22 cellular contexts compared by ENCODE assay signal in genomic region chr14:37623971-37624370, GRCh38. TPM values are rescaled to one million over a fixed set of nuclear protein-coding genes. Genes with fewer than 3 reads are reported as not detected.
"Had no signal": no experiment of that assay in that cellular context is flagged by ENCODE, and none has a peak within 500 bp of the region (broad histone marks: within the 10 kb centered on the region; RNA-seq: fewer than 3 reads in every experiment).

No MANE protein-coding gene starts in this region.

- H3K27me3 ChIP-seq: pancreas, upper lobe of left lung had no signal

- H3K27ac ChIP-seq: heart right ventricle, pancreas, sigmoid colon, thoracic aorta, upper lobe of left lung had no signal

- H3K36me3 ChIP-seq: heart right ventricle, pancreas, sigmoid colon, thoracic aorta, upper lobe of left lung had no signal

- ATAC-seq: activated T-cell treated with anti-CD3 and anti-CD28 coated beads, Interleukin-2, amount 50 U/mL, for 72 hours; heart right ventricle; natural killer cell; pancreas; stimulated activated memory B cell treated with anti-CD40 and anti-IgM and Interleukin-4, amounts not matched to agents 10 μg/mL and 1 μg/mL and 100 μg/mL, for 72 hours; T-helper 17 cell had no signal

- H3K4me1 ChIP-seq: pancreas had no signal

- H3K9me3 ChIP-seq: pancreas, sigmoid colon, thoracic aorta had no signal

- H3K36me3 Mint-ChIP-seq: stimulated activated memory B cell treated with anti-CD40 and anti-IgM and Interleukin-4, amounts not matched to agents 10 μg/mL and 1 μg/mL and 100 μg/mL, for 72 hours had no signal

- H3K4me1 Mint-ChIP-seq: immature natural killer cell; natural killer cell; stimulated activated memory B cell treated with anti-CD40 and anti-IgM and Interleukin-4, amounts not matched to agents 10 μg/mL and 1 μg/mL and 100 μg/mL, for 72 hours; T-helper 17 cell had no signal

- H3K4me3 Mint-ChIP-seq: activated T-cell treated with anti-CD3 and anti-CD28 coated beads, Interleukin-2, amount 50 U/mL, for 72 hours; dendritic cell treated with granulocyte-macrophage colony-stimulating factor and Interleukin-4, amounts not matched to agents 40 ng/mL and 50 ng/mL, for 4 days; immature natural killer cell; natural killer cell; stimulated activated memory B cell treated with anti-CD40 and anti-IgM and Interleukin-4, amounts not matched to agents 10 μg/mL and 1 μg/mL and 100 μg/mL, for 72 hours; T-helper 17 cell had no signal

- H3K27ac Mint-ChIP-seq: activated T-cell treated with anti-CD3 and anti-CD28 coated beads, Interleukin-2, amount 50 U/mL, for 72 hours; dendritic cell treated with granulocyte-macrophage colony-stimulating factor and Interleukin-4, amounts not matched to agents 40 ng/mL and 50 ng/mL, for 4 days; immature natural killer cell; natural killer cell; stimulated activated memory B cell treated with anti-CD40 and anti-IgM and Interleukin-4, amounts not matched to agents 10 μg/mL and 1 μg/mL and 100 μg/mL, for 72 hours; T-helper 17 cell had no signal

- H3K4me3 ChIP-seq: heart right ventricle, pancreas, sigmoid colon, thoracic aorta, upper lobe of left lung had no signal

- DNase-seq: activated CD4-positive, alpha-beta T cell treated with anti-CD3 and anti-CD28 coated beads, Interleukin-2, amount 50 U/mL, for 1 hour; activated CD4-positive, CD25-positive, alpha-beta regulatory T cell treated with anti-CD3 and anti-CD28 coated beads, Interleukin-2, amount 50 U/mL, for 72 hours; activated CD8-positive, alpha-beta memory T cell treated with anti-CD3 and anti-CD28 coated beads, Interleukin-2, amount 50 U/mL, for 4 hours; activated effector memory CD4-positive, alpha-beta T cell treated with anti-CD3 and anti-CD28 coated beads, Interleukin-2, amount 50 U/mL, for 16 hours; activated naive CD4-positive, alpha-beta T cell treated with anti-CD3 and anti-CD28 coated beads, Interleukin-2, amount 50 U/mL, for 16 hours; activated T-cell treated with anti-CD3 and anti-CD28 coated beads, Interleukin-2, amount 50 U/mL, for 72 hours; aorta; effector CD8-positive, alpha-beta T cell; heart right ventricle; immature natural killer cell; natural killer cell; pancreas; sigmoid colon; stimulated activated CD4-positive, alpha-beta T cell treated with anti-CD3 and anti-CD28 coated beads, Interleukin-4, amount 100 ng/mL, for 4 hours; T-helper 17 cell; upper lobe of left lung had no signal

RNA-seq across cellular contexts. Expression of gene TTC6, which starts 28.5 kb away (rescaled TPM):
- total RNA-seq: activated T-cell treated with anti-CD3 and anti-CD28 coated beads, Interleukin-2, amount 50 U/mL, for 72 hours; aorta; chondrocyte; heart right ventricle; mesenteric fat pad; natural killer cell; sigmoid colon; T-helper 17 cell had no signal

RNA-seq across cellular contexts. Expression of gene FOXA1, which starts 28.9 kb away (rescaled TPM):
- total RNA-seq: aorta, chondrocyte, frontal cortex, heart right ventricle, mesenteric fat pad, natural killer cell, sigmoid colon, T-helper 17 cell, thoracic aorta had no signal
